12 cellular contexts compared by ENCODE assay signal in genomic region chr12:65926119-65927004, GRCh38.
DNase-seq lines count a peak whose midpoint lies in the region; ATAC-seq and TF ChIP-seq lines count a peak whose summit lies in the region.
"Had no signal": no experiment of that assay in that cellular context is flagged by ENCODE, and none has a peak within 500 bp of the region (broad histone marks: within the 10 kb centered on the region; RNA-seq: fewer than 3 reads in every experiment).

No MANE protein-coding gene starts in this region.

- no peaks in the 10 kb centered on the region for H3K36me3 ChIP-seq in SK-N-MC (ENCODE audit: insufficient read depth, low read length)
- no peaks in the 10 kb centered on the region for H3K36me3 ChIP-seq in liver (ENCODE audit: control insufficient read depth in 4 of 4, insufficient read depth in 3 of 4, low read depth in 1 of 4, low read length in 3 of 4)
- H3K36me3 ChIP-seq: sigmoid colon had no signal

- H3K4me3 ChIP-seq in SK-N-MC (peak overlapping the region; percentile 63), liver (ENCODE audit: low read depth in 1 of 3, low read length in 3 of 3) (no peak overlapping the region)
- H3K4me3 ChIP-seq: sigmoid colon had no signal

- peak; percentile 45 for ATAC-seq in GM19452 (IDR thresholded peaks at IDR 0.05; ENCODE audit: unreplicated experiment)
- no peak for ATAC-seq in HG03196 (IDR thresholded peaks at IDR 0.05; ENCODE audit: unreplicated experiment)
- no peak for ATAC-seq in activated T-helper 17 cell treated with anti-CD3 and anti-CD28 coated beads, Interleukin-2, amount 50 U/mL, for 72 hours (replicated peaks)

- H3K9me3 Mint-ChIP-seq in activated T-helper 17 cell treated with anti-CD3 and anti-CD28 coated beads, Interleukin-2, amount 50 U/mL, for 72 hours, result no peaks in the 10 kb centered on the region
- H3K9me3 Mint-ChIP-seq: activated T-helper 1 cell treated with anti-CD3 and anti-CD28 coated beads, Interleukin-12 subunit alpha, Interleukin-12 subunit beta, Interleukin-2, Interleukin-4 antibody, amounts not matched to agents 30 ng/mL and 10 ng/mL and 1 ng/mL, durations not matched to agents 14 hours and 24 hours and 36 hours had no signal

- no peak overlapping the region for H3K9ac ChIP-seq in SK-N-MC (ENCODE audit: insufficient read length)
- no peak overlapping the region for H3K9ac ChIP-seq in liver (ENCODE audit: low read depth in 1 of 2, low read length in 2 of 2)

- peak overlapping the region; percentile 72 for H3K27ac ChIP-seq in 22Rv1
- H3K27ac ChIP-seq in SK-N-MC, result peak overlapping the region; percentile 69; the same call in 1 of the 2 replicates
- H3K27ac ChIP-seq in liver (ENCODE audit: low read depth in 1 of 2, low read length in 2 of 2), result no peak overlapping the region

- H3K27me3 Mint-ChIP-seq in activated T-helper 17 cell treated with anti-CD3 and anti-CD28 coated beads, Interleukin-2, amount 50 U/mL, for 72 hours, result peaks cover 25% of the 10 kb centered on the region

- H3K27ac Mint-ChIP-seq in activated T-helper 17 cell treated with anti-CD3 and anti-CD28 coated beads, Interleukin-2, amount 50 U/mL, for 72 hours, result no peak overlapping the region
- H3K27ac Mint-ChIP-seq: activated T-helper 1 cell treated with anti-CD3 and anti-CD28 coated beads, Interleukin-12 subunit alpha, Interleukin-12 subunit beta, Interleukin-2, Interleukin-4 antibody, amounts not matched to agents 30 ng/mL and 10 ng/mL and 1 ng/mL, durations not matched to agents 14 hours and 24 hours and 36 hours had no signal

- no peaks in the 10 kb centered on the region for H3K27me3 ChIP-seq in liver (ENCODE audit: control insufficient read depth in 4 of 4, insufficient read depth in 4 of 4, low read length in 3 of 4)
- H3K27me3 ChIP-seq: sigmoid colon had no signal

- H3K4me1 ChIP-seq in liver (ENCODE audit: control insufficient read depth in 4 of 4, insufficient read depth in 4 of 4, low read length in 3 of 4), result peaks cover 0 to 9% (median 3%) of the 10 kb centered on the region in 4 donors
- H3K4me1 ChIP-seq: sigmoid colon had no signal

- H3K4me3 Mint-ChIP-seq in activated T-helper 17 cell treated with anti-CD3 and anti-CD28 coated beads, Interleukin-2, amount 50 U/mL, for 72 hours, result no peak overlapping the region
- H3K4me3 Mint-ChIP-seq: activated T-helper 1 cell treated with anti-CD3 and anti-CD28 coated beads, Interleukin-12 subunit alpha, Interleukin-12 subunit beta, Interleukin-2, Interleukin-4 antibody, amounts not matched to agents 30 ng/mL and 10 ng/mL and 1 ng/mL, durations not matched to agents 14 hours and 24 hours and 36 hours had no signal

- no peaks in the 10 kb centered on the region for H3K4me1 Mint-ChIP-seq in activated T-helper 17 cell treated with anti-CD3 and anti-CD28 coated beads, Interleukin-2, amount 50 U/mL, for 72 hours

- TF ChIP-seq CTCF in 22Rv1 (IDR thresholded peaks at IDR 0.05) (no peak), liver (IDR thresholded peaks at IDR 0.05; ENCODE audit: low read depth, low read length, missing input control) (no peak)

- no peak for TF ChIP-seq RAD21 in liver (IDR thresholded peaks at IDR 0.05)

- H3K9me3 ChIP-seq in SK-N-MC (ENCODE audit: low read depth, low read length) (no peaks in the 10 kb centered on the region), liver (ENCODE audit: control insufficient read depth in 4 of 4, low read length in 3 of 4) (no peaks in the 10 kb centered on the region)
- H3K9me3 ChIP-seq: sigmoid colon had no signal

- no peaks in the 10 kb centered on the region for H3K36me3 Mint-ChIP-seq in activated T-helper 17 cell treated with anti-CD3 and anti-CD28 coated beads, Interleukin-2, amount 50 U/mL, for 72 hours (ENCODE audit: low read depth)

- 24% methylated on average over 8 of the region's 8 CpGs for WGBS in liver

- DNase-seq in SK-N-MC (ENCODE audit: low read depth, low spot score), result no peak
- no peak for DNase-seq in H4 (ENCODE audit: low spot score)
- DNase-seq in stimulated activated CD8-positive, alpha-beta memory T cell treated with anti-CD3 and anti-CD28 coated beads, Interleukin-4, amount 100 ng/mL, for 48 hours, result no peak
- DNase-seq: HCEC 1CT, NCI-H345, sigmoid colon had no signal

TF ChIP-seq in liver, 16 proteins besides CTCF, POLR2A, EP300 and RAD21:
- TF ChIP-seq HNF4A (conservative IDR thresholded peaks at IDR 0.05) (peak in 1 of 2 donors; percentile 35), JUND (IDR thresholded peaks at IDR 0.05) (no peak), SP1 (IDR thresholded peaks at IDR 0.05) (peak; percentile 7)

Comparison
In these comparisons a context has a peak if more than half of its experiments do, and no peak if none do; other contexts are left out.
1. H3K27ac ChIP-seq: peak in 22Rv1 (single experiment) and SK-N-MC (single experiment); none in liver (0 of 2).